15 cellular contexts compared by ENCODE assay signal in the genomic region with DNA sequence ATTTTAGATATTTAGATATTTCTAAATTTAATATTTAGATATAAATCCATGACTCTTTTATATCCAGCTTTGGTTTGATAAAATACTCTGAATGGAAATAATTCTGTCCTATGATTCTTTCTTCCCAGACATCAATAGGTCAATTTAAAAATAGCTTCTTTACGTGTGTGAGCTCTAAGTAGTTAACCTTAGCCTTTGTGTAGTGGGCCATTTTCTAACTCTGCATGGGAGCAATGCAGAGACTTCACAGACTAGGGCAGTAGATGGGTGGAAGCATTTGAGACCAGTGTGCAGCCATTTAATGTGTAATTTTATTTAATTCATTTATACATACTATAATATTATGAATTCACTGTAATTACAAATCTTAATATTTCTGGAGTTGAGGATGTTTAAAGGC. TPM values are rescaled to one million over a fixed set of nuclear protein-coding genes. Genes with fewer than 3 reads are reported as not detected.
DNase-seq lines count a peak whose midpoint lies in the region; ATAC-seq and TF ChIP-seq lines count a peak whose summit lies in the region.
"Had no signal": no experiment of that assay in that cellular context is flagged by ENCODE, and none has a peak within 500 bp of the region (broad histone marks: within the 10 kb centered on the region; RNA-seq: fewer than 3 reads in every experiment).

No MANE protein-coding gene starts in this region.

- H3K36me3 Mint-ChIP-seq in CD4-positive, alpha-beta T cell (ENCODE audit: low read depth), result no peaks in the 10 kb centered on the region
- H3K36me3 Mint-ChIP-seq in CD8-positive, alpha-beta T cell, result no peaks in the 10 kb centered on the region
- no peaks in the 10 kb centered on the region for H3K36me3 Mint-ChIP-seq in WTC11
- H3K36me3 Mint-ChIP-seq: CD14-positive monocyte had no signal

- H3K4me3 Mint-ChIP-seq in CD4-positive, alpha-beta T cell, result no peak overlapping the region
- H3K4me3 Mint-ChIP-seq in CD8-positive, alpha-beta T cell, result peak overlapping the region; percentile 24
- H3K4me3 Mint-ChIP-seq in WTC11, result no peak overlapping the region
- H3K4me3 Mint-ChIP-seq: CD14-positive monocyte had no signal

- peaks cover 38% of the 10 kb centered on the region for H3K4me1 Mint-ChIP-seq in CD4-positive, alpha-beta T cell (ENCODE audit: low read depth)
- H3K4me1 Mint-ChIP-seq in CD8-positive, alpha-beta T cell (ENCODE audit: low read depth), result peaks cover 22% of the 10 kb centered on the region
- H3K4me1 Mint-ChIP-seq in WTC11, result peaks cover 6% of the 10 kb centered on the region
- H3K4me1 Mint-ChIP-seq: CD14-positive monocyte had no signal

- no peak overlapping the region for H3K27ac ChIP-seq in CD4-positive, alpha-beta T cell (ENCODE audit: low read depth, low read length)
- no peak overlapping the region for H3K27ac ChIP-seq in CD8-positive, alpha-beta T cell (ENCODE audit: low read depth, low read length)
- H3K27ac ChIP-seq in neural cell (ENCODE audit: low read length) (peak overlapping the region; percentile 42), testis (no peak overlapping the region)
- H3K27ac ChIP-seq: A549, GM23248 had no signal

- no peak overlapping the region for H3K9ac ChIP-seq in neural cell (ENCODE audit: low read length)
- H3K9ac ChIP-seq: GM23248 had no signal

- no peak overlapping the region for H3K4me3 ChIP-seq in CD8-positive, alpha-beta T cell (ENCODE audit: low read depth, low read length)
- H3K4me3 ChIP-seq in neural cell (ENCODE audit: low read length) (no peak overlapping the region), testis (no peak overlapping the region)
- H3K4me3 ChIP-seq: A549, GM23248 had no signal

- no peak for TF ChIP-seq CTCF in CD4-positive, alpha-beta T cell (IDR thresholded peaks at IDR 0.05)
- TF ChIP-seq CTCF in CD8-positive, alpha-beta T cell (IDR thresholded peaks at IDR 0.05), result no peak
- no peak for TF ChIP-seq CTCF in WTC11 (IDR thresholded peaks at IDR 0.05)
- no peak for TF ChIP-seq CTCF in neural cell (IDR thresholded peaks at IDR 0.05; ENCODE audit: poor library complexity, severe bottlenecking)
- TF ChIP-seq CTCF in testis (IDR thresholded peaks at IDR 0.05), result no peak

- H3K4me2 ChIP-seq in neural cell (ENCODE audit: low read length), result no peak overlapping the region
- H3K4me2 ChIP-seq: A549 had no signal

- no peaks in the 10 kb centered on the region for H3F3A ChIP-seq in neural cell (ENCODE audit: insufficient read depth, low read length, poor library complexity, severe bottlenecking)

- 52 to 63% methylated on average over 1 of the region's 1 CpG for WGBS in testis, 2 donors

- no peak for ATAC-seq in CD4-positive, alpha-beta T cell (ENCODE audit: poor library complexity)
- ATAC-seq in CD8-positive, alpha-beta T cell, result no peak
- ATAC-seq in WTC11 (0 out of 2 replicates have a peak, but pooled peaks have one; percentile 39), GM18511 (IDR thresholded peaks at IDR 0.05; ENCODE audit: unreplicated experiment) (no peak)
- ATAC-seq: A549, HCT116 had no signal

- H3K9me3 ChIP-seq in CD4-positive, alpha-beta T cell (ENCODE audit: control insufficient read depth, low read length), result no peaks in the 10 kb centered on the region
- no peaks in the 10 kb centered on the region for H3K9me3 ChIP-seq in CD8-positive, alpha-beta T cell (ENCODE audit: low read length)
- no peaks in the 10 kb centered on the region for H3K9me3 ChIP-seq in neural cell (ENCODE audit: low read length)
- H3K9me3 ChIP-seq in testis, result no peaks in the 10 kb centered on the region
- H3K9me3 ChIP-seq: A549 had no signal

- no peaks in the 10 kb centered on the region for H3K36me3 ChIP-seq in CD8-positive, alpha-beta T cell (ENCODE audit: insufficient read depth, low read length)
- H3K36me3 ChIP-seq in neural cell (ENCODE audit: insufficient read depth, low read length) (no peaks in the 10 kb centered on the region), testis (ENCODE audit: low read depth, missing control alignments) (no peaks in the 10 kb centered on the region)

- no peak overlapping the region for H2AFZ ChIP-seq in neural cell (ENCODE audit: low read depth, low read length)
- H2AFZ ChIP-seq: GM23248 had no signal

- no peak for DNase-seq in CD4-positive, alpha-beta T cell
- DNase-seq in CD8-positive, alpha-beta T cell, result no peak
- DNase-seq in WTC11 (ENCODE audit: low spot score) (no peak), testis (no peak), COLO668 (lab: John Stamatoyannopoulos, UW; ENCODE audit: unreplicated experiment) (no peak)
- DNase-seq: Calu3, DMS 273 treated with DMSO at 0.1 percent for 48 hours, GM23248, IMR-90, KBM-7 had no signal

- intact Hi-C loops in CD4-positive, alpha-beta T cell (cut with DNase I, micrococcal nuclease), result no loop called here
- intact Hi-C loops in CD8-positive, alpha-beta T cell (cut with DNase I, micrococcal nuclease), result loop anchor here in 1 of 2 experiments (5.0 kb wide), 1 partner anchor 63 kb away; the partner anchor contains the start of gene FANCF
- intact Hi-C loops in testis (cut with DNase I; ENCODE audit: low total_unique reads), result no loop called here

- no peaks in the 10 kb centered on the region for H4K20me1 ChIP-seq in neural cell (ENCODE audit: insufficient read depth)

- no peaks in the 10 kb centered on the region for H3K9me2 ChIP-seq in neural cell (ENCODE audit: insufficient read depth, low read length)

- CTCF ChIA-PET in CD4-positive, alpha-beta T cell (lab: Charles Lee), result interaction anchor here (1.6 kb wide), 1 partner anchor 15 kb away, joined by 5 read pairs; no protein-coding TSS in a partner anchor
- CTCF ChIA-PET in CD8-positive, alpha-beta T cell (lab: Charles Lee), result interaction anchor here (2.8 kb wide), 1 partner anchor 98 kb away, joined by 6 read pairs; no protein-coding TSS in a partner anchor
- CTCF ChIA-PET in WTC11 (lab: Charles Lee), result interaction anchor here (1.2 kb wide), 1 partner anchor 19 kb away, joined by 3 read pairs; no protein-coding TSS in a partner anchor

- peaks cover 6% of the 10 kb centered on the region for H3K4me1 ChIP-seq in CD8-positive, alpha-beta T cell (ENCODE audit: insufficient read depth, low read length)
- H3K4me1 ChIP-seq in testis, result no peaks in the 10 kb centered on the region
- H3K4me1 ChIP-seq: A549 had no signal

- no peaks in the 10 kb centered on the region for H3K27me3 ChIP-seq in CD4-positive, alpha-beta T cell (ENCODE audit: control insufficient read depth, insufficient read depth, low read length)
- H3K27me3 ChIP-seq in CD8-positive, alpha-beta T cell (ENCODE audit: insufficient read depth, low read length), result no peaks in the 10 kb centered on the region
- H3K27me3 ChIP-seq in neural cell (ENCODE audit: insufficient read depth, low read depth, low read length) (no peaks in the 10 kb centered on the region), testis (no peaks in the 10 kb centered on the region)

- no peak for TF ChIP-seq RAD21 in neural cell (conservative IDR thresholded peaks at IDR 0.05)

- H3K9me3 Mint-ChIP-seq in CD4-positive, alpha-beta T cell, result no peaks in the 10 kb centered on the region
- no peaks in the 10 kb centered on the region for H3K9me3 Mint-ChIP-seq in CD8-positive, alpha-beta T cell
- H3K9me3 Mint-ChIP-seq in WTC11, result no peaks in the 10 kb centered on the region

- no peak for TF ChIP-seq EP300 in neural cell (conservative IDR thresholded peaks at IDR 0.05; ENCODE audit: poor library complexity, severe bottlenecking)

- no peak for TF ChIP-seq POLR2A in testis (IDR thresholded peaks at IDR 0.05)

- POLR2A ChIA-PET in CD4-positive, alpha-beta T cell (lab: Charles Lee), result interaction anchor here (1.0 to 2.7 kb wide), 3 partner anchors 62 to 139 kb away, joined by 4 to 14 read pairs (median 7); partner anchors contain the start of genes FANCF and SVIP
- POLR2A ChIA-PET in CD8-positive, alpha-beta T cell (lab: Charles Lee), result interaction anchor here (1.0 kb wide), 1 partner anchor 139 kb away, joined by 3 read pairs; the partner anchor contains the start of gene SVIP
- POLR2A ChIA-PET in WTC11 (lab: Charles Lee), result interaction anchor here (0.7 kb wide), 1 partner anchor 89 kb away, joined by 3 read pairs; no protein-coding TSS in a partner anchor

- H3K27me3 Mint-ChIP-seq in CD4-positive, alpha-beta T cell, result no peaks in the 10 kb centered on the region
- H3K27me3 Mint-ChIP-seq in CD8-positive, alpha-beta T cell (ENCODE audit: low read depth), result no peaks in the 10 kb centered on the region
- H3K27me3 Mint-ChIP-seq in WTC11 (ENCODE audit: low read depth), result no peaks in the 10 kb centered on the region

- H3K27ac Mint-ChIP-seq in CD4-positive, alpha-beta T cell, result peak overlapping the region; percentile 68
- H3K27ac Mint-ChIP-seq in CD8-positive, alpha-beta T cell, result peak overlapping the region; percentile 49
- no peak overlapping the region for H3K27ac Mint-ChIP-seq in WTC11
- H3K27ac Mint-ChIP-seq: CD14-positive monocyte had no signal

- H3K79me2 ChIP-seq in neural cell (replicated peaks; ENCODE audit: insufficient read depth, low read length), result no peaks in the 10 kb centered on the region

TF ChIP-seq in WTC11, 78 proteins besides CTCF, POLR2A, EP300 and RAD21 (continues in another document):
- TF ChIP-seq, protein P1, sequence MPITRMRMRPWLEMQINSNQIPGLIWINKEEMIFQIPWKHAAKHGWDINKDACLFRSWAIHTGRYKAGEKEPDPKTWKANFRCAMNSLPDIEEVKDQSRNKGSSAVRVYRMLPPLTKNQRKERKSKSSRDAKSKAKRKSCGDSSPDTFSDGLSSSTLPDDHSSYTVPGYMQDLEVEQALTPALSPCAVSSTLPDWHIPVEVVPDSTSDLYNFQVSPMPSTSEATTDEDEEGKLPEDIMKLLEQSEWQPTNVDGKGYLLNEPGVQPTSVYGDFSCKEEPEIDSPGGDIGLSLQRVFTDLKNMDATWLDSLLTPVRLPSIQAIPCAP (CRISPR knock-in tag; IDR thresholded peaks at IDR 0.05), result no peak
- no peak for TF ChIP-seq GABPB1 (CRISPR knock-in tag; IDR thresholded peaks at IDR 0.05)
- TF ChIP-seq CREM (CRISPR knock-in tag; IDR thresholded peaks at IDR 0.05), result no peak

TF ChIP-seq in neural cell, 6 proteins besides CTCF, POLR2A, EP300 and RAD21:
- TF ChIP-seq TAF1 (IDR thresholded peaks at IDR 0.05; ENCODE audit: low read depth), result no peak
- peak; percentile 44 for TF ChIP-seq POLR2AphosphoS5 (IDR thresholded peaks at IDR 0.05)
TF ChIP-seq in neural cell: peak in this region for 1.

RNA-seq across cellular contexts. Expression of gene GAS2, which starts 23.8 kb away (rescaled TPM):
- 1 to 10 TPM; 2.2 to 2.9 TPM for total RNA-seq in CD4-positive, alpha-beta T cell
- 1 to 10 TPM; 1.4 to 2.6 TPM for total RNA-seq in CD8-positive, alpha-beta T cell
- total RNA-seq in WTC11 (2021), result 1.8 to 3.0 TPM (median 2.4 TPM) in 3 replicates
- 2.5 and 8.0 TPM in 2 replicates for polyA plus RNA-seq in neural cell
- polyA minus RNA-seq in neural cell, result 19.8 and 22.2 TPM in 2 replicates
- 10 to 100 TPM in 1 of 2 donors, 1 to 10 TPM in 1; 9.0 to 25.2 TPM for total RNA-seq in testis
- polyA plus RNA-seq in testis (ENCODE audit: insufficient read depth, low read depth, low replicate concordance), result 5.5 TPM
